10 cellular contexts compared by ENCODE assay signal in the genomic region with DNA sequence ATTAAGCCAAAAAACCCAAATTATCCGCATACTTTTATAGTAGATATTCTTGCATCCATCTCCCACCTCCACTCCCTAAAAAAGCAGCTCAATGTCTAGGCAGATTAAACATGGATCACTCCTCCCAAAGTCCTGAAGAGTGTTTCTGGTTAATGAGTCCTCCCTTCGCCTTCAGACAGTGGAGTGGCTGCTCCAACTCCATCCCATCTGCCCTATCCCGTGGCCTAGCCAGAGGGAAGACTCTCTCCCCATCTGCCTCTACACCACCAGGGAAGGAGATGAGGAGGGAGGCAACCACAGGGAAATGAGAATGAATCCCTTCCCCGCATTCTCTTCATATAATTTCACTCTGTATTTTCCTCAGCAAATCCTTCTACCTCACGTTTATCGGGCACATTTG.
DNase-seq lines count a peak whose midpoint lies in the region; ATAC-seq, FAIRE-seq and TF ChIP-seq lines count a peak whose summit lies in the region.
"Had no signal": no experiment of that assay in that cellular context is flagged by ENCODE, and none has a peak within 500 bp of the region (broad histone marks: within the 10 kb centered on the region; RNA-seq: fewer than 3 reads in every experiment).

No MANE protein-coding gene starts in this region.

- BruUV-seq in Panc1 (replicated peaks; lab: Mats Ljungman, UMichigan), result TSS peak; percentile 45

- H3K14ac ChIP-seq in trophoblast cell (ENCODE audit: low read length), result no peak overlapping the region

- H3K9ac ChIP-seq in BLaER1 (no peak overlapping the region; the same call in 1 of the 2 replicates), trophoblast cell (ENCODE audit: low read length) (no peak overlapping the region)

- H3K4me3 ChIP-seq in BLaER1, result no peak overlapping the region
- peak overlapping the region; percentile 75 to 96 for H3K4me3 ChIP-seq in Panc1 (ENCODE audit: low read depth in 2 of 2, low read length in 2 of 2)
- H3K4me3 ChIP-seq in fibroblast of pulmonary artery (replicated peaks; ENCODE audit: low read depth, low read length), result peak overlapping the region; percentile 83
- no peak overlapping the region for H3K4me3 ChIP-seq in trophoblast cell (ENCODE audit: low read depth, low read length)

- peaks cover 99% of the 10 kb centered on the region for H4K20me1 ChIP-seq in BLaER1

- TF ChIP-seq CTCF in Panc1 (IDR thresholded peaks at IDR 0.05) (no peak), fibroblast of pulmonary artery (IDR thresholded peaks at IDR 0.05; ENCODE audit: low read length, missing control alignments) (no peak)

- H2AK5ac ChIP-seq in trophoblast cell (ENCODE audit: low read length), result no peak overlapping the region

- CTCF ChIA-PET in Panc1 (lab: Charles Lee), result no interaction called here

- H2AFZ ChIP-seq in trophoblast cell (ENCODE audit: insufficient read depth, low read length, poor library complexity), result no peak overlapping the region

- DNase-seq in Panc1 (ENCODE audit: low read depth, low spot score), result no peak
- DNase-seq in fibroblast of pulmonary artery (ENCODE audit: low read depth), result no peak
- no peak for DNase-seq in trophoblast cell
- no peak for DNase-seq in RCC 7860 (ENCODE audit: low spot score)
- DNase-seq in HTR-8/SVneo (ENCODE audit: insufficient read length, low spot score), result no peak
- DNase-seq in frontal cortex (ENCODE audit: low spot score in 2 of 2), result no peak
- DNase-seq: NCI-H2029 treated with DMSO at 0.1 percent for 48 hours had no signal

- ATAC-seq in Panc1 (no peak; the same call in 1 of the 2 replicates), HG03280 (IDR thresholded peaks at IDR 0.05; ENCODE audit: unreplicated experiment) (no peak)

- no peak overlapping the region for H2BK5ac ChIP-seq in trophoblast cell (ENCODE audit: low read depth, low read length, poor library complexity)

- peaks cover 15% of the 10 kb centered on the region for H3K79me2 ChIP-seq in trophoblast cell (ENCODE audit: control insufficient read depth, insufficient read depth, low read length, poor library complexity)

- peaks cover 19% of the 10 kb centered on the region for H3K79me1 ChIP-seq in trophoblast cell (ENCODE audit: low read length)

- H2BK12ac ChIP-seq in trophoblast cell (ENCODE audit: low read length), result no peak overlapping the region

- FAIRE-seq in RCC 7860 (lab: Jason Lieb, UNC) (no peak), HTR-8/SVneo (lab: Jason Lieb, UNC) (no peak), frontal cortex (lab: Jason Lieb, UNC) (no peak)
- FAIRE-seq: G401.6 had no signal

- no peak overlapping the region for H3K23ac ChIP-seq in trophoblast cell (ENCODE audit: low read length)

- no peak overlapping the region for H2BK120ac ChIP-seq in trophoblast cell (ENCODE audit: insufficient read depth, low read length, poor library complexity)

- no peak overlapping the region for H3K18ac ChIP-seq in trophoblast cell (ENCODE audit: low read length)

- H4K8ac ChIP-seq in trophoblast cell (ENCODE audit: low read depth, low read length), result no peak overlapping the region

- intact Hi-C loops in Panc1 (cut with micrococcal nuclease; ENCODE audit: unreplicated experiment), result no loop called here

- in situ Hi-C loops in Panc1 (cut with HindIII; ENCODE audit: low pct_unique_long_range_greater_than_20kb, low sequenced_read_pairs), result no loop called here

- no peak overlapping the region for H4K91ac ChIP-seq in trophoblast cell (ENCODE audit: low read depth, low read length)

- no peak overlapping the region for H3K27ac ChIP-seq in BLaER1
- H3K27ac ChIP-seq in Panc1 (ENCODE audit: low read length), result peak overlapping the region; percentile 99
- H3K27ac ChIP-seq in trophoblast cell (ENCODE audit: low read depth, low read length), result no peak overlapping the region

- POLR2A ChIA-PET in Panc1 (lab: Charles Lee), result interaction anchor here (1.0 kb wide), 1 partner anchor 259 kb away, joined by 3 read pairs; no protein-coding TSS in a partner anchor

- H3K36me3 ChIP-seq in BLaER1, result peaks cover 43% of the 10 kb centered on the region
- peaks cover 25% of the 10 kb centered on the region for H3K36me3 ChIP-seq in Panc1 (ENCODE audit: control insufficient read depth, insufficient read depth, low read length)
- H3K36me3 ChIP-seq in trophoblast cell (ENCODE audit: control insufficient read depth in 1 of 2, insufficient read depth in 2 of 2, low read length in 2 of 2), result peaks cover 4 to 16% of the 10 kb centered on the region in 2 experiments

- peak overlapping the region; percentile 97 for H3K4me2 ChIP-seq in BLaER1
- H3K4me2 ChIP-seq in trophoblast cell (ENCODE audit: low read length), result peak overlapping the region; percentile 66

- H3K27me3 ChIP-seq in BLaER1 (no peaks in the 10 kb centered on the region), Panc1 (ENCODE audit: control insufficient read depth, insufficient read depth, low read length) (no peaks in the 10 kb centered on the region), trophoblast cell (ENCODE audit: insufficient read depth, low read length) (no peaks in the 10 kb centered on the region)

- no peaks in the 10 kb centered on the region for H3K9me3 ChIP-seq in BLaER1
- H3K9me3 ChIP-seq in Panc1 (ENCODE audit: control insufficient read depth, insufficient read depth, low read depth, low read length), result no peaks in the 10 kb centered on the region
- no peaks in the 10 kb centered on the region for H3K9me3 ChIP-seq in trophoblast cell (ENCODE audit: insufficient read depth, low read depth, low read length)

- H3K4me1 ChIP-seq in BLaER1 (peaks cover 78% of the 10 kb centered on the region), Panc1 (ENCODE audit: control insufficient read depth, insufficient read depth, low read length) (peaks cover 66% of the 10 kb centered on the region), trophoblast cell (ENCODE audit: control insufficient read depth in 1 of 2, insufficient read depth in 2 of 2, low read length in 2 of 2) (peaks cover 12 to 18% of the 10 kb centered on the region in 2 experiments)

- no peak overlapping the region for H4K12ac ChIP-seq in trophoblast cell (ENCODE audit: low read depth, low read length)

- H3K4ac ChIP-seq in trophoblast cell (ENCODE audit: low read depth, low read length), result peak overlapping the region; percentile 1

- no CpG with 5 or more reads among the region's 6 CpGs for WGBS in trophoblast cell (ENCODE audit: extremely low coverage, insufficient coverage, insufficient read length)

Comparison
In these comparisons a context has a peak if more than half of its experiments do, and no peak if none do; other contexts are left out.
1. H3K4me3 ChIP-seq: peak in Panc1 (2 of 2) and fibroblast of pulmonary artery (single experiment); none in BLaER1 (single experiment) and trophoblast cell (single experiment).